In the genomic region with DNA sequence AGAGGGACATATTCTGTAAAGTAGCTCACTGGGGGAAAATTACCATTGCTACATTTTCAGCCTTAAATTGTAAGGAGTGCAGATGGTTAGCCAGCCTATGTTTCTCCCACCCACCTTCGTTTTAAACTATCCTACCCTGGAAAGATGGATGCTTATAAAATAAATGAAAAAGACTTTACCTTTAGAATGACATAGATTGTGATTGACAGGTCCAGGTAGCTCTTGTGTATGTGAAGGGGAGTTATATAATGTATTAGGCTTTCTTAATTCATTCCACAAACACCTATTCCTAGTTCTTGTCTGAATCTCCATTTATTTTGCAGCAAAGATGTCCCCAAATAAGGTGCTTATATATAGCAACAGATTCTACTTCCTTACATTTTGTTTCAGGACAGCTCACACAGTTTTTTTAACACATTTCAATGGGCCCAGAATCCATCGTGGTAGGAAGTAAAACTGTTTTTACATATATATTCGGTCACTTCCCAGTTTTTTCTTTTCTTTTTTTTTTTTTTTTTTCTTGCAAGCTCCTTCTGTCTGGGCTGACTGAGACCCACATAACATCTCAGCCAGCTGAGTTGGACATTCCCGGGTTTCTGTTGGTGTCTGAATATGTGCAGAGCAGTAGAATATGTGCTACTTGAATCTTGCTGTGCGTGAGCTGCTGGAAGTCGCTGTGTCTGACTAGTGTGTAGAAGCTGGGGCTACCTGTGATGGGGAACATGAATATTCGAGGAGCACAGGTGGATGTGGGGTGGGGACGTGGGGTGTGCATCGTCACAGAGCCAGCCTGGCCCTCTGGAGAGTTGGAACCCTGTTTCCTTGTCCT, we compare ENCODE assay signal across 1 cellular context.
TF ChIP-seq lines count a peak whose summit lies in the region.

No MANE protein-coding gene starts in this region.

TF ChIP-seq in GM23338, 12 proteins besides CTCF, POLR2A, EP300 and RAD21 (continued from another document):
- TF ChIP-seq, protein P1, sequence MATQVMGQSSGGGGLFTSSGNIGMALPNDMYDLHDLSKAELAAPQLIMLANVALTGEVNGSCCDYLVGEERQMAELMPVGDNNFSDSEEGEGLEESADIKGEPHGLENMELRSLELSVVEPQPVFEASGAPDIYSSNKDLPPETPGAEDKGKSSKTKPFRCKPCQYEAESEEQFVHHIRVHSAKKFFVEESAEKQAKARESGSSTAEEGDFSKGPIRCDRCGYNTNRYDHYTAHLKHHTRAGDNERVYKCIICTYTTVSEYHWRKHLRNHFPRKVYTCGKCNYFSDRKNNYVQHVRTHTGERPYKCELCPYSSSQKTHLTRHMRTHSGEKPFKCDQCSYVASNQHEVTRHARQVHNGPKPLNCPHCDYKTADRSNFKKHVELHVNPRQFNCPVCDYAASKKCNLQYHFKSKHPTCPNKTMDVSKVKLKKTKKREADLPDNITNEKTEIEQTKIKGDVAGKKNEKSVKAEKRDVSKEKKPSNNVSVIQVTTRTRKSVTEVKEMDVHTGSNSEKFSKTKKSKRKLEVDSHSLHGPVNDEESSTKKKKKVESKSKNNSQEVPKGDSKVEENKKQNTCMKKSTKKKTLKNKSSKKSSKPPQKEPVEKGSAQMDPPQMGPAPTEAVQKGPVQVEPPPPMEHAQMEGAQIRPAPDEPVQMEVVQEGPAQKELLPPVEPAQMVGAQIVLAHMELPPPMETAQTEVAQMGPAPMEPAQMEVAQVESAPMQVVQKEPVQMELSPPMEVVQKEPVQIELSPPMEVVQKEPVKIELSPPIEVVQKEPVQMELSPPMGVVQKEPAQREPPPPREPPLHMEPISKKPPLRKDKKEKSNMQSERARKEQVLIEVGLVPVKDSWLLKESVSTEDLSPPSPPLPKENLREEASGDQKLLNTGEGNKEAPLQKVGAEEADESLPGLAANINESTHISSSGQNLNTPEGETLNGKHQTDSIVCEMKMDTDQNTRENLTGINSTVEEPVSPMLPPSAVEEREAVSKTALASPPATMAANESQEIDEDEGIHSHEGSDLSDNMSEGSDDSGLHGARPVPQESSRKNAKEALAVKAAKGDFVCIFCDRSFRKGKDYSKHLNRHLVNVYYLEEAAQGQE (IDR thresholded peaks at IDR 0.05; ENCODE audit: unreplicated experiment), result no peak
- TF ChIP-seq JUNB (IDR thresholded peaks at IDR 0.05; ENCODE audit: unreplicated experiment) (no peak), ZNF331 (CRISPR knock-in tag; IDR thresholded peaks at IDR 0.05; ENCODE audit: low read depth) (no peak), EZH2phosphoT487 (IDR thresholded peaks at IDR 0.05; ENCODE audit: unreplicated experiment) (no peak)
